ENCODE assay signal across 19 cellular contexts in the genomic region with DNA sequence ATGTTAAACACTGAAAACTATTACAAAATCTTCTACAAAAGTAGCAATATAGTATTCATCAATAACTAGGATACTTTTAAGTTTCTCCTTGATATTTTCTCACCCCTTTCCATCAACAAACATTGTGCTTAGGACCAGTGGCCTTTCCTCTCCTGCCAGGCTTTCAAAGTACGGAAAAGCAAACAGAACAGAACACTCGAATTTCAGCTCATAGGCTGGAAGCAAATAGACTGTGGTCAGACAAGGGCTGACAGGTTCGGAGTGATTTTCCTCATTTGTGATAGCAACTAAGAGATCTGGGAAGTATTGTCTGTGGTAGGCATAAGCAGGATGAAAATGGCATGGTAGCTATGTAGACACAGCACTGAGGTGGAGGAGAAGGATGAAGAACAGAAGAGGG.
DNase-seq lines count a peak whose midpoint lies in the region; ATAC-seq and TF ChIP-seq lines count a peak whose summit lies in the region.
"Had no signal": no experiment of that assay in that cellular context is flagged by ENCODE, and none has a peak within 500 bp of the region (broad histone marks: within the 10 kb centered on the region; RNA-seq: fewer than 3 reads in every experiment).

No MANE protein-coding gene starts in this region.

- POLR2A ChIA-PET in WTC11 (lab: Charles Lee) = no interaction called here

- no peak overlapping the region for H2AK5ac ChIP-seq in neuronal stem cell (ENCODE audit: low read depth, low read length)

- H3K27me3 ChIP-seq in neuronal stem cell (ENCODE audit: control insufficient read depth in 3 of 3, insufficient read depth in 3 of 3, low read depth in 1 of 3, low read length in 3 of 3) = no peaks in the 10 kb centered on the region
- no peaks in the 10 kb centered on the region for H3K27me3 ChIP-seq in aorta (ENCODE audit: control insufficient read depth in 1 of 2, insufficient read depth in 2 of 2, low read length in 1 of 2)
- H3K27me3 ChIP-seq: spleen, vagina had no signal

- H3K4me3 ChIP-seq in neuronal stem cell (ENCODE audit: low read length in 2 of 2) = no peak overlapping the region
- no peak overlapping the region for H3K4me3 ChIP-seq in aorta (ENCODE audit: low read length in 2 of 2)
- H3K4me3 ChIP-seq: K562, SK-N-MC, spleen, vagina had no signal

- no peak overlapping the region for H3K9ac ChIP-seq in neuronal stem cell (ENCODE audit: low read depth, low read length, poor library complexity)
- H3K9ac ChIP-seq: parathyroid adenoma had no signal

- no peak overlapping the region for H4K91ac ChIP-seq in neuronal stem cell (ENCODE audit: low read depth, low read length, poor library complexity)

- peak overlapping the region; percentile 6; the same call in 1 of the 2 replicates for H3K27ac Mint-ChIP-seq in WTC11
- H3K27ac Mint-ChIP-seq: activated CD4-positive, alpha-beta memory T cell treated with anti-CD3 and anti-CD28 coated beads for 36 hours had no signal

- no peaks in the 10 kb centered on the region for H3K9me3 Mint-ChIP-seq in WTC11
- H3K9me3 Mint-ChIP-seq: activated CD4-positive, alpha-beta memory T cell treated with anti-CD3 and anti-CD28 coated beads for 36 hours had no signal

- no peak overlapping the region for H3K23ac ChIP-seq in neuronal stem cell (ENCODE audit: low read depth, low read length, poor library complexity)

- ATAC-seq in WTC11 = no peak
- ATAC-seq in aorta (ENCODE audit: low FRiP score) = no peak
- ATAC-seq: HCT116, K562 had no signal

- H3K9me3 ChIP-seq in neuronal stem cell (replicated peaks in 1 of 2; ENCODE audit: control insufficient read depth in 2 of 2, insufficient read depth in 1 of 2, low read depth in 1 of 2, low read length in 2 of 2) (no peaks in the 10 kb centered on the region), aorta (ENCODE audit: control insufficient read depth, low read length) (no peaks in the 10 kb centered on the region)
- H3K9me3 ChIP-seq: spleen, vagina had no signal

- H4K8ac ChIP-seq in neuronal stem cell (ENCODE audit: low read depth, low read length) = no peak overlapping the region

- no peak overlapping the region for H2BK120ac ChIP-seq in neuronal stem cell (ENCODE audit: low read depth, low read length)

- no CpG with 5 or more reads among the region's 3 CpGs for WGBS in neuronal stem cell (ENCODE audit: extremely low coverage in 2 of 2, insufficient read length in 2 of 2, insufficient replicate concordance in 1 of 2), 2 donors
- 58 to 64% methylated on average over 3 of the region's 3 CpGs for WGBS in aorta, 2 donors

- no peak overlapping the region for H3K14ac ChIP-seq in neuronal stem cell (ENCODE audit: low read length)

- peak overlapping the region; percentile 64 for H2AFZ ChIP-seq in neuronal stem cell (ENCODE audit: low read length)
- H2AFZ ChIP-seq: parathyroid adenoma had no signal

- H3K27ac ChIP-seq in neuronal stem cell (replicated peaks; ENCODE audit: low read length) = no peak overlapping the region
- H3K27ac ChIP-seq in aorta (ENCODE audit: low read depth in 1 of 2, low read length in 2 of 2) = no peak overlapping the region
- H3K27ac ChIP-seq: parathyroid adenoma, SK-N-MC, vagina had no signal

- DNase-seq in DMS53 (lab: John Stamatoyannopoulos, UW) = peak; percentile 83
- peak; percentile 75 for DNase-seq in NCI-H1092 treated with DMSO at 0.1 percent for 48 hours (lab: John Stamatoyannopoulos, UW)
- DNase-seq in WTC11 (ENCODE audit: low spot score) = no peak
- no peak for DNase-seq in neuronal stem cell (ENCODE audit: low spot score)
- DNase-seq in CD1c-positive myeloid dendritic cell (ENCODE audit: extremely low spot score) = no peak
- no peak for DNase-seq in ureter (ENCODE audit: low spot score)
- DNase-seq in aorta = no peak
- DNase-seq: activated CD4-positive, alpha-beta memory T cell treated with anti-CD3 and anti-CD28 coated beads for 36 hours; activated T-cell treated with anti-CD3 and anti-CD28 coated beads, Interleukin-2, amount 50 U/mL, for 48 hours; C1 segment of cervical spinal cord; glutamatergic neuron; NCI-H1694; spleen; stimulated activated naive CD4-positive, alpha-beta T cell treated with Interleukin-2 at 50 U/mL for 16 hours had no signal

- H2BK5ac ChIP-seq in neuronal stem cell (ENCODE audit: low read length) = no peak overlapping the region

- CTCF ChIA-PET in WTC11 (lab: Charles Lee) = interaction anchor here (1.0 kb wide), 1 partner anchor 240 kb away, joined by 7 read pairs; no protein-coding TSS in a partner anchor

- no peak overlapping the region for H2BK12ac ChIP-seq in neuronal stem cell (ENCODE audit: low read length)

- H3K36me3 ChIP-seq in neuronal stem cell (replicated peaks in 1 of 2; ENCODE audit: control insufficient read depth in 2 of 2, insufficient read depth in 2 of 2, low read length in 2 of 2) = no peaks in the 10 kb centered on the region
- no peaks in the 10 kb centered on the region for H3K36me3 ChIP-seq in aorta (ENCODE audit: control insufficient read depth in 1 of 2, insufficient read depth in 2 of 2, low read length in 1 of 2)
- H3K36me3 ChIP-seq: spleen, vagina had no signal

- H3K4ac ChIP-seq in neuronal stem cell (ENCODE audit: low read length) = no peak overlapping the region

- no peaks in the 10 kb centered on the region; the same call in 1 of the 2 replicates for H3K27me3 Mint-ChIP-seq in WTC11 (ENCODE audit: low read depth)
- H3K27me3 Mint-ChIP-seq: activated CD4-positive, alpha-beta memory T cell treated with anti-CD3 and anti-CD28 coated beads for 36 hours had no signal

- no peak overlapping the region for H2BK15ac ChIP-seq in neuronal stem cell (ENCODE audit: low read length)

- no peaks in the 10 kb centered on the region for H3K79me1 ChIP-seq in neuronal stem cell (ENCODE audit: low read depth, low read length)

- TF ChIP-seq CTCF in WTC11 (IDR thresholded peaks at IDR 0.05) = no peak

- peaks cover 18% of the 10 kb centered on the region for H3K4me1 Mint-ChIP-seq in WTC11

- no peak overlapping the region for H3K4me3 Mint-ChIP-seq in WTC11
- H3K4me3 Mint-ChIP-seq: activated CD4-positive, alpha-beta memory T cell treated with anti-CD3 and anti-CD28 coated beads for 36 hours had no signal

- no peaks in the 10 kb centered on the region for H3K36me3 Mint-ChIP-seq in WTC11
- H3K36me3 Mint-ChIP-seq: activated CD4-positive, alpha-beta memory T cell treated with anti-CD3 and anti-CD28 coated beads for 36 hours had no signal

- intact Hi-C loops in aorta (cut with DNase I) = no loop called here

- H3K18ac ChIP-seq in neuronal stem cell (ENCODE audit: low read length) = no peak overlapping the region

- H3K4me1 ChIP-seq in neuronal stem cell (ENCODE audit: control insufficient read depth in 2 of 2, insufficient read depth in 1 of 2, low read depth in 1 of 2, low read length in 2 of 2) (peaks cover 0 to 2% of the 10 kb centered on the region in 2 donors), aorta (ENCODE audit: control insufficient read depth in 1 of 2, insufficient read depth in 2 of 2, low read length in 2 of 2) (no peaks in the 10 kb centered on the region)
- H3K4me1 ChIP-seq: parathyroid adenoma, vagina had no signal

- no peak overlapping the region for H3K4me2 ChIP-seq in neuronal stem cell (ENCODE audit: insufficient read depth, low read length, poor library complexity, severe bottlenecking)

TF ChIP-seq in WTC11, 78 proteins besides CTCF, POLR2A, EP300 and RAD21 (continues in another document):
- TF ChIP-seq, protein P1, sequence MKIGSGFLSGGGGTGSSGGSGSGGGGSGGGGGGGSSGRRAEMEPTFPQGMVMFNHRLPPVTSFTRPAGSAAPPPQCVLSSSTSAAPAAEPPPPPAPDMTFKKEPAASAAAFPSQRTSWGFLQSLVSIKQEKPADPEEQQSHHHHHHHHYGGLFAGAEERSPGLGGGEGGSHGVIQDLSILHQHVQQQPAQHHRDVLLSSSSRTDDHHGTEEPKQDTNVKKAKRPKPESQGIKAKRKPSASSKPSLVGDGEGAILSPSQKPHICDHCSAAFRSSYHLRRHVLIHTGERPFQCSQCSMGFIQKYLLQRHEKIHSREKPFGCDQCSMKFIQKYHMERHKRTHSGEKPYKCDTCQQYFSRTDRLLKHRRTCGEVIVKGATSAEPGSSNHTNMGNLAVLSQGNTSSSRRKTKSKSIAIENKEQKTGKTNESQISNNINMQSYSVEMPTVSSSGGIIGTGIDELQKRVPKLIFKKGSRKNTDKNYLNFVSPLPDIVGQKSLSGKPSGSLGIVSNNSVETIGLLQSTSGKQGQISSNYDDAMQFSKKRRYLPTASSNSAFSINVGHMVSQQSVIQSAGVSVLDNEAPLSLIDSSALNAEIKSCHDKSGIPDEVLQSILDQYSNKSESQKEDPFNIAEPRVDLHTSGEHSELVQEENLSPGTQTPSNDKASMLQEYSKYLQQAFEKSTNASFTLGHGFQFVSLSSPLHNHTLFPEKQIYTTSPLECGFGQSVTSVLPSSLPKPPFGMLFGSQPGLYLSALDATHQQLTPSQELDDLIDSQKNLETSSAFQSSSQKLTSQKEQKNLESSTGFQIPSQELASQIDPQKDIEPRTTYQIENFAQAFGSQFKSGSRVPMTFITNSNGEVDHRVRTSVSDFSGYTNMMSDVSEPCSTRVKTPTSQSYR (CRISPR knock-in tag; IDR thresholded peaks at IDR 0.05) = no peak

Comparison
In these comparisons a context has a peak if more than half of its experiments do, and no peak if none do; other contexts are left out.
1. DNase-seq: peak in DMS53 (single experiment) and NCI-H1092 treated with DMSO at 0.1 percent for 48 hours (single experiment); none in WTC11 (single experiment), neuronal stem cell (single experiment), CD1c-positive myeloid dendritic cell (single experiment), ureter (single experiment) and aorta (0 of 2).